10 cellular contexts compared by ENCODE assay signal in the genomic region with DNA sequence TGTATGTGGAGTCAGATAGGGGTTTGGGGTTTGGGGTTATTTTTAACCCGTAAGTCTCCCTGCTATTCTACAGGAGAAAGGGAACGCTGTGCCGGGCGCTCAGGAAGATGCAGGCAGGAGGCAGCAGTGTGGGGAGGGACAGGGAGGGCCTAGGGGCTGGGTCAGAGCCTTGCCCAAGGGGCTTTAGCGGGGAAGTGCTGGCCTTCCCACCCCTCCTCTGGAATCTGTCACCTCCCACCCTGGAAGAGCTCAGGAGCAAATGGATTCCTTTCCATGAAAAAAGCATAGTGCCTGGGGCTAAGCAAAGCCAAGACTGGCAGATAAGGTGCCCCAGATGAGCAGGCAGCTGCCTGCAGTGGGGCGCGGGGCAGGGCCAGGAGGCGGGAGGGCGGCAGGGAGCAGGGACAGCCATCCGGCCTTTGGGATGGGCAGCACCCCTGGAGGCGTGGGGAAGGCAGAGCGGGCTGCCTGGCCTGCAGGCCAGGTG. TPM values are rescaled to one million over a fixed set of nuclear protein-coding genes. Genes with fewer than 3 reads are reported as not detected.
DNase-seq lines count a peak whose midpoint lies in the region; ATAC-seq and TF ChIP-seq lines count a peak whose summit lies in the region.
"Had no signal": no experiment of that assay in that cellular context is flagged by ENCODE, and none has a peak within 500 bp of the region (broad histone marks: within the 10 kb centered on the region; RNA-seq: fewer than 3 reads in every experiment).

No MANE protein-coding gene starts in this region.

- peaks cover 14 to 33% (median 24%) of the 10 kb centered on the region in 4 donors for H3K4me1 Mint-ChIP-seq in CD4-positive, alpha-beta memory T cell

- no peak for ATAC-seq in lower lobe of right lung
- ATAC-seq: activated CD8-positive, alpha-beta T cell treated with anti-CD3 and anti-CD28 coated beads for 36 hours had no signal

- H3K36me3 Mint-ChIP-seq in CD4-positive, alpha-beta memory T cell, result no peaks in the 10 kb centered on the region

- no peaks in the 10 kb centered on the region for H3K36me3 ChIP-seq in ectodermal cell (ENCODE audit: control insufficient read depth, insufficient read depth, low read length)
- no peaks in the 10 kb centered on the region for H3K36me3 ChIP-seq in lower lobe of right lung
- no peaks in the 10 kb centered on the region for H3K36me3 ChIP-seq in transverse colon
- H3K36me3 ChIP-seq in CD4-positive, alpha-beta memory T cell (ENCODE audit: insufficient read depth, low read length), result no peaks in the 10 kb centered on the region

- TF ChIP-seq CTCF in lower lobe of right lung (IDR thresholded peaks at IDR 0.05), result no peak
- TF ChIP-seq CTCF in transverse colon (IDR thresholded peaks at IDR 0.05), result no peak

- no peaks in the 10 kb centered on the region for H3K9me3 ChIP-seq in ectodermal cell (ENCODE audit: control insufficient read depth, low read length)
- no peaks in the 10 kb centered on the region for H3K9me3 ChIP-seq in lower lobe of right lung
- H3K9me3 ChIP-seq in transverse colon, result no peaks in the 10 kb centered on the region
- no peaks in the 10 kb centered on the region for H3K9me3 ChIP-seq in CD4-positive, alpha-beta memory T cell (ENCODE audit: control insufficient read depth in 1 of 2, low read length in 2 of 2)

- H3K9me3 Mint-ChIP-seq in CD4-positive, alpha-beta memory T cell, result no peaks in the 10 kb centered on the region
- H3K9me3 Mint-ChIP-seq: activated CD8-positive, alpha-beta T cell treated with anti-CD3 and anti-CD28 coated beads for 36 hours had no signal

- peak; percentile 63 for DNase-seq in M059J (ENCODE audit: low read depth)
- peak; percentile 38 for DNase-seq in lower lobe of right lung
- DNase-seq in transverse colon, result no peak
- DNase-seq in NCI-H1092 (lab: John Stamatoyannopoulos, UW), result no peak
- no peak for DNase-seq in HEK293T (ENCODE audit: extremely low spot score)
- DNase-seq in activated naive CD4-positive, alpha-beta T cell (lab: John Stamatoyannopoulos, UW), result no peak
- no peak for DNase-seq in CD4-positive, alpha-beta memory T cell
- DNase-seq: activated CD8-positive, alpha-beta T cell treated with anti-CD3 and anti-CD28 coated beads for 36 hours; stimulated activated CD4-positive, alpha-beta T cell treated with anti-CD3 and anti-CD28 coated beads, Interleukin-4, amount 100 ng/mL, for 24 hours had no signal

- H3K4me1 ChIP-seq in ectodermal cell (ENCODE audit: control insufficient read depth, insufficient read depth, low read length), result peaks cover 58% of the 10 kb centered on the region
- H3K4me1 ChIP-seq in lower lobe of right lung, result peaks cover 60% of the 10 kb centered on the region
- H3K4me1 ChIP-seq in transverse colon, result peaks cover 47 to 64% (median 61%) of the 10 kb centered on the region in 4 donors
- peaks cover 29% of the 10 kb centered on the region for H3K4me1 ChIP-seq in CD4-positive, alpha-beta memory T cell (ENCODE audit: insufficient read depth, low read length)

- CTCF ChIA-PET in HEK293T (lab: Yijun Ruan, JAX), result no interaction called here
- CTCF ChIA-PET in CD4-positive, alpha-beta memory T cell (lab: Charles Lee; ENCODE audit: partially characterized antibody), result interaction anchor here (2.7 kb wide), 1 partner anchor 17 kb away, joined by 7 read pairs; no protein-coding TSS in a partner anchor

- no peak for TF ChIP-seq EP300 in transverse colon (IDR thresholded peaks at IDR 0.05; ENCODE audit: low read depth)

- H3K27me3 ChIP-seq in ectodermal cell (ENCODE audit: control insufficient read depth, insufficient read depth, low read length, poor library complexity, severe bottlenecking) (no peaks in the 10 kb centered on the region), lower lobe of right lung (ENCODE audit: low read depth) (no peaks in the 10 kb centered on the region), transverse colon (no peaks in the 10 kb centered on the region)
- no peaks in the 10 kb centered on the region for H3K27me3 ChIP-seq in CD4-positive, alpha-beta memory T cell (ENCODE audit: insufficient read depth, low read length)

- H3K4me3 ChIP-seq in ectodermal cell (ENCODE audit: insufficient read depth, low read depth, low read length) (no peak overlapping the region), lower lobe of right lung (peak overlapping the region; percentile 27), transverse colon (no peak overlapping the region)
- H3K4me3 ChIP-seq in CD4-positive, alpha-beta memory T cell (ENCODE audit: low read length in 2 of 2), result no peak overlapping the region

- in situ Hi-C loops in transverse colon (cut with MboI; ENCODE audit: low pct_ligation_motif_present in 1 of 4, low pct_unique_long_range_greater_than_20kb in 1 of 4, low sequenced_read_pairs in 3 of 4), result no loop called here

- TF ChIP-seq POLR2A in transverse colon (IDR thresholded peaks at IDR 0.05), result no peak

- peaks cover 0 to 2% of the 10 kb centered on the region in 2 donors for H3K27me3 Mint-ChIP-seq in CD4-positive, alpha-beta memory T cell
- H3K27me3 Mint-ChIP-seq: activated CD8-positive, alpha-beta T cell treated with anti-CD3 and anti-CD28 coated beads for 36 hours had no signal

- no peak overlapping the region for H3K27ac Mint-ChIP-seq in CD4-positive, alpha-beta memory T cell
- H3K27ac Mint-ChIP-seq: activated CD8-positive, alpha-beta T cell treated with anti-CD3 and anti-CD28 coated beads for 36 hours had no signal

- peak overlapping the region; percentile 52 for H3K27ac ChIP-seq in ectodermal cell (ENCODE audit: insufficient read depth, low read depth, low read length, poor library complexity, severe bottlenecking)
- H3K27ac ChIP-seq in lower lobe of right lung, result peak overlapping the region; percentile 79
- peak overlapping the region; percentile 86 to 92 (median 88) for H3K27ac ChIP-seq in transverse colon
- H3K27ac ChIP-seq in CD4-positive, alpha-beta memory T cell (ENCODE audit: low read depth, low read length), result no peak overlapping the region

- H3K4me3 Mint-ChIP-seq in CD4-positive, alpha-beta memory T cell, result no peak overlapping the region
- H3K4me3 Mint-ChIP-seq: activated CD8-positive, alpha-beta T cell treated with anti-CD3 and anti-CD28 coated beads for 36 hours had no signal

- 15% methylated on average over 12 of the region's 12 CpGs for WGBS in ectodermal cell, 2 experiments
- WGBS in transverse colon (ENCODE audit: low coverage in 1 of 2), 2 donors, result 64% methylated on average over 12 of the region's 12 CpGs; no CpG with 5 or more reads in 1 of the 2 donors

- POLR2A ChIA-PET in HEK293T (lab: Yijun Ruan, JAX), result interaction anchor here (0.7 to 1.9 kb wide), 2 partner anchors 8 to 488 kb away, joined by 3 to 7 read pairs; no protein-coding TSS in a partner anchor
- POLR2A ChIA-PET in CD4-positive, alpha-beta memory T cell (lab: Charles Lee; ENCODE audit: partially characterized antibody), result no interaction called here

- intact Hi-C loops in lower lobe of right lung (cut with DNase I) (no loop called here), transverse colon (cut with DNase I; ENCODE audit: low total_unique reads) (no loop called here)
- intact Hi-C loops in CD4-positive, alpha-beta memory T cell (cut with micrococcal nuclease), result no loop called here

TF ChIP-seq in HEK293T, 16 proteins besides CTCF, POLR2A, EP300 and RAD21:
- TF ChIP-seq CTBP1 (IDR thresholded peaks at IDR 0.05; ENCODE audit: borderline replicate concordance), result no peak
- TF ChIP-seq ELF4 (IDR thresholded peaks at IDR 0.05), result no peak
- no peak for TF ChIP-seq ZNF384 (IDR thresholded peaks at IDR 0.05)
- no peak for TF ChIP-seq BHLHE40 (IDR thresholded peaks at IDR 0.05; ENCODE audit: borderline replicate concordance)
- no peak for TF ChIP-seq FOXM1 (IDR thresholded peaks at IDR 0.05; ENCODE audit: borderline replicate concordance)
- TF ChIP-seq SP1 (IDR thresholded peaks at IDR 0.05), result no peak
- TF ChIP-seq SUZ12 (IDR thresholded peaks at IDR 0.05), result no peak

RNA-seq across cellular contexts. Expression of gene INF2, which starts 7.3 kb away (rescaled TPM):
- total RNA-seq in M059J (2014; rRNA removed; shearing (Covaris generic)), result 24.8 and 25.6 TPM in 2 replicates
- 36.6 TPM for polyA plus RNA-seq in ectodermal cell (2013, experiment 1 of 4)
- 33.4 TPM for polyA plus RNA-seq in ectodermal cell (2013, experiment 2 of 4)
- polyA plus RNA-seq in ectodermal cell (2013, experiment 3 of 4), result 30.1 TPM
- 29.7 TPM for polyA plus RNA-seq in ectodermal cell (2013, experiment 4 of 4)
- 116 TPM for total RNA-seq in lower lobe of right lung
- total RNA-seq in transverse colon, result 100 to 1,000 TPM; 187 to 510 (median 205) TPM
- total RNA-seq in CD4-positive, alpha-beta memory T cell, result 10 to 100 TPM; 93.1 to 96.8 TPM
- polyA plus RNA-seq in CD4-positive, alpha-beta memory T cell, result 10 to 100 TPM in 1 of 2 donors, 1 to 10 TPM in 1; 4.0 to 11.6 TPM

RNA-seq across cellular contexts. Expression of gene ADSS1, which starts 41.9 kb away (rescaled TPM):
- 0.05 and 0.84 TPM in 2 replicates for total RNA-seq in M059J (2014; rRNA removed; shearing (Covaris generic))
- 19.7 TPM for polyA plus RNA-seq in ectodermal cell (2013, experiment 1 of 4)
- 21.9 TPM for polyA plus RNA-seq in ectodermal cell (2013, experiment 2 of 4)
- 16.9 TPM for polyA plus RNA-seq in ectodermal cell (2013, experiment 3 of 4)
- polyA plus RNA-seq in ectodermal cell (2013, experiment 4 of 4), result 20.1 TPM
- total RNA-seq in lower lobe of right lung (5.1 TPM), transverse colon (10 to 100 TPM in 1 of 4 donors, 1 to 10 TPM in 2, not detected in 1; 4.4 to 11.3 (median 7.1) TPM)
- total RNA-seq in CD4-positive, alpha-beta memory T cell, result 1 to 10 TPM; 1.5 TPM
- polyA plus RNA-seq in CD4-positive, alpha-beta memory T cell, result 1 to 10 TPM in 1 of 2 donors, under 1 TPM in 1; 0.16 to 1.8 TPM

Comparison
In these comparisons a context has a peak if more than half of its experiments do, and no peak if none do; other contexts are left out.
1. DNase-seq: peak in M059J (single experiment) and lower lobe of right lung (single experiment); none in transverse colon (single experiment), NCI-H1092 (single experiment), HEK293T (single experiment), activated naive CD4-positive, alpha-beta T cell (0 of 4) and CD4-positive, alpha-beta memory T cell (0 of 5).